Comparison of ENCODE assay signal across 20 cellular contexts in the genomic region with DNA sequence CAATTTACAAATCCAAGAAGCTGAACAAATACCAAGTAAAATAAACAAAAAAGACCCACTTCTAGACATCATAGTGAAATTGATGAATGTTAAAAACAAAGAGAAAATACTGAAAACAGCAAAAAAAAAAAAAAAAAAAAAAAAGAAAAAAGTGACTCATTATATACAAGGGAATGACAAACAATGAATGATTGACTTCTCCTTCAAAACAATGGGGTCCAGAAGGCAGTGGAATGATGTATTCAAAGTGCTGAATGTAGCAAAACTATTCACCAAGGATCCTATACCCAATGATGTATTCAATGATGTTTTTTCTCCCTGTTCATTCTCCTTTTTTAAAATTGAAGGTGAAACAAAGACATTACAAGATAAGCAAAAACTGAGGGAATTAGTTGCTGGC.
"Had no signal": no experiment of that assay in that cellular context is flagged by ENCODE, and none has a peak within 500 bp of the region (broad histone marks: within the 10 kb centered on the region; RNA-seq: fewer than 3 reads in every experiment).

No MANE protein-coding gene starts in this region.

- DNase-seq: islet precursor cell; left ventricle myocardium inferior; mesendoderm; naive B cell; natural killer cell; nephron progenitor cell; occipital lobe; retina; right cardiac atrium; stimulated activated CD4-positive, alpha-beta T cell treated with anti-CD3 and anti-CD28 coated beads, Interleukin-12 subunit alpha, Interleukin-12 subunit beta, amount 100 ng/mL, for 4 hours; stimulated activated CD4-positive, alpha-beta T cell treated with anti-CD3 and anti-CD28 coated beads, Interleukin-15, amount 100 ng/mL, for 24 hours; stimulated activated CD4-positive, alpha-beta T cell treated with anti-CD3 and anti-CD28 coated beads, Interleukin-2, amount 100 ng/mL, for 24 hours; stimulated activated CD4-positive, alpha-beta T cell treated with anti-CD3 and anti-CD28 coated beads, Interleukin-4, amount 100 ng/mL, for 1 hour; stimulated activated naive B cell treated with anti-CD40 and anti-IgM and Interleukin-4, amounts not matched to agents 10 μg/mL and 1 μg/mL and 100 μg/mL, for 72 hours; stimulated activated naive CD8-positive, alpha-beta T cell treated with anti-CD3 and anti-CD28 coated beads, Interleukin-15, Interleukin-2, amounts not matched to agents 100 U/mL and 50 U/mL, for 24 hours; stomach; testis; thyroid gland; transverse colon; upper lobe of left lung had no signal
